In genomic region chr17:82064433-82065192, GRCh38 we compare ENCODE assay signal across 8 cellular contexts. TPM values are rescaled to one million over a fixed set of nuclear protein-coding genes. Genes with fewer than 3 reads are reported as not detected.
DNase-seq lines count a peak whose midpoint lies in the region; ATAC-seq and TF ChIP-seq lines count a peak whose summit lies in the region.

No MANE protein-coding gene starts in this region.

- peaks cover 4% of the 10 kb centered on the region for H3K36me3 Mint-ChIP-seq in activated naive CD8-positive, alpha-beta T cell treated with anti-CD3 and anti-CD28 coated beads for 36 hours

- H3K9me3 ChIP-seq in tibial nerve, result no peaks in the 10 kb centered on the region

- no peaks in the 10 kb centered on the region for H3K27me3 Mint-ChIP-seq in activated naive CD8-positive, alpha-beta T cell treated with anti-CD3 and anti-CD28 coated beads for 36 hours

- H3K4me3 Mint-ChIP-seq in activated naive CD8-positive, alpha-beta T cell treated with anti-CD3 and anti-CD28 coated beads for 36 hours, result peak overlapping the region; percentile 76

- peaks cover 8% of the 10 kb centered on the region for H3K4me1 Mint-ChIP-seq in activated naive CD8-positive, alpha-beta T cell treated with anti-CD3 and anti-CD28 coated beads for 36 hours

- H3K9me3 Mint-ChIP-seq in activated naive CD8-positive, alpha-beta T cell treated with anti-CD3 and anti-CD28 coated beads for 36 hours, result no peaks in the 10 kb centered on the region

- WGBS in tibial nerve, 2 donors, result 45% methylated on average over 27 to 30 of the region's 36 CpGs

- H3K27me3 ChIP-seq in ACC112 (ENCODE audit: insufficient read depth, low read length), result no peaks in the 10 kb centered on the region
- no peaks in the 10 kb centered on the region for H3K27me3 ChIP-seq in HL-60 (ENCODE audit: insufficient read depth, poor library complexity, severe bottlenecking)
- no peaks in the 10 kb centered on the region for H3K27me3 ChIP-seq in kidney epithelial cell (ENCODE audit: control insufficient read depth, insufficient read depth, low read length)
- H3K27me3 ChIP-seq in tibial nerve, result no peaks in the 10 kb centered on the region

- TF ChIP-seq CTCF in HL-60 (IDR thresholded peaks at IDR 0.05; ENCODE audit: insufficient read depth, low read length) (no peak), kidney epithelial cell (IDR thresholded peaks at IDR 0.05; ENCODE audit: insufficient read depth, low read length, poor library complexity, severe bottlenecking) (no peak), tibial nerve (IDR thresholded peaks at IDR 0.05) (no peak)

- H3K36me3 ChIP-seq in ACC112 (ENCODE audit: insufficient read depth, low read length) (no peaks in the 10 kb centered on the region), kidney epithelial cell (ENCODE audit: control insufficient read depth, insufficient read depth, low read length) (no peaks in the 10 kb centered on the region), tibial nerve (peaks cover 0 to 46% (median 15%) of the 10 kb centered on the region in 3 donors)

- TF ChIP-seq EP300 in tibial nerve (IDR thresholded peaks at IDR 0.05), result no peak

- H3K79me2 ChIP-seq in ACC112 (ENCODE audit: control insufficient read depth, insufficient read depth, low read length, unreplicated experiment), result peaks cover 22% of the 10 kb centered on the region

- no peak for TF ChIP-seq POLR2A in tibial nerve (IDR thresholded peaks at IDR 0.05)

- H3K27ac Mint-ChIP-seq in activated naive CD8-positive, alpha-beta T cell treated with anti-CD3 and anti-CD28 coated beads for 36 hours, result peak overlapping the region; percentile 25

- H2AFZ ChIP-seq in ACC112 (ENCODE audit: low read length, unreplicated experiment), result no peak overlapping the region

- DNase-seq in HL-60 (ENCODE audit: low read depth in 1 of 2, low spot score in 1 of 2) (no peak), kidney epithelial cell (ENCODE audit: low read depth) (no peak), tibial nerve (ENCODE audit: low spot score in 2 of 2) (no peak)
- no peak for DNase-seq in activated naive CD8-positive, alpha-beta T cell treated with anti-CD3 and anti-CD28 coated beads for 36 hours
- no peak for DNase-seq in activated CD8-positive, alpha-beta memory T cell treated with anti-CD3 and anti-CD28 coated beads, Interleukin-2, amount 50 U/mL, for 48 hours

- ATAC-seq in HG03439 (IDR thresholded peaks at IDR 0.05; ENCODE audit: unreplicated experiment) (no peak), GM18907 (IDR thresholded peaks at IDR 0.05; ENCODE audit: unreplicated experiment) (no peak)

- H3K4me3 ChIP-seq in ACC112 (ENCODE audit: low read depth, low read length), result peak overlapping the region; percentile 95
- peak overlapping the region; percentile 96 for H3K4me3 ChIP-seq in HL-60 (replicated peaks; ENCODE audit: insufficient read depth, low read length)
- H3K4me3 ChIP-seq in kidney epithelial cell (ENCODE audit: low read depth, low read length), result peak overlapping the region; percentile 92
- H3K4me3 ChIP-seq in tibial nerve, result peak overlapping the region; percentile 71 to 97 (median 86)

- H3K4me1 ChIP-seq in ACC112 (ENCODE audit: control insufficient read depth, insufficient read depth, low read length, unreplicated experiment) (peaks cover 11% of the 10 kb centered on the region), tibial nerve (peaks cover 0 to 30% (median 14%) of the 10 kb centered on the region in 4 donors)

- H3K27ac ChIP-seq in ACC112 (ENCODE audit: low read depth, low read length) (no peak overlapping the region), HL-60 (replicated peaks) (peak overlapping the region; percentile 76), tibial nerve (peak overlapping the region; percentile 72 to 93 (median 84))

RNA-seq across cellular contexts. Expression of gene DUS1L, which starts 1.0 kb away (rescaled TPM):
- total RNA-seq in activated naive CD8-positive, alpha-beta T cell treated with anti-CD3 and anti-CD28 coated beads for 36 hours, result 100 to 1,000 TPM; 175 to 190 TPM
- total RNA-seq in kidney epithelial cell (147 and 177 TPM in 2 replicates), tibial nerve (100 to 1,000 TPM in 2 of 4 donors, 10 to 100 TPM in 2; 85.2 to 179 (median 106) TPM)

RNA-seq across cellular contexts. Expression of gene GPS1, which starts 12.9 kb away (rescaled TPM):
- total RNA-seq in activated naive CD8-positive, alpha-beta T cell treated with anti-CD3 and anti-CD28 coated beads for 36 hours, result 100 to 1,000 TPM in 1 of 2 experiments, 10 to 100 TPM in 1; 94.2 to 103 TPM
- total RNA-seq in kidney epithelial cell, result 150 and 163 TPM in 2 replicates
- 100 to 1,000 TPM in 2 of 4 donors, 10 to 100 TPM in 2; 74.9 to 134 (median 92.9) TPM for total RNA-seq in tibial nerve

RNA-seq across cellular contexts. Expression of gene RFNG, which starts 13.0 kb away (rescaled TPM):
- 10 to 100 TPM; 13.9 to 14.5 TPM for total RNA-seq in activated naive CD8-positive, alpha-beta T cell treated with anti-CD3 and anti-CD28 coated beads for 36 hours
- total RNA-seq in kidney epithelial cell, result 72.3 and 112 TPM in 2 replicates
- 10 to 100 TPM; 43.5 to 70.2 (median 64.4) TPM for total RNA-seq in tibial nerve

RNA-seq across cellular contexts. Expression of gene DCXR, which starts 27.1 kb away (rescaled TPM):
- total RNA-seq in activated naive CD8-positive, alpha-beta T cell treated with anti-CD3 and anti-CD28 coated beads for 36 hours, result 100 to 1,000 TPM in 1 of 2 experiments, 10 to 100 TPM in 1; 93.3 to 104 TPM
- total RNA-seq in kidney epithelial cell (70.8 and 73.6 TPM in 2 replicates), tibial nerve (100 to 1,000 TPM; 236 to 347 (median 269) TPM)

RNA-seq across cellular contexts. Expression of gene RAC3, which starts 33.1 kb away (rescaled TPM):
- 1 to 10 TPM; 4.7 to 5.1 TPM for total RNA-seq in activated naive CD8-positive, alpha-beta T cell treated with anti-CD3 and anti-CD28 coated beads for 36 hours
- total RNA-seq in kidney epithelial cell, result 57.4 and 64.1 TPM in 2 replicates
- total RNA-seq in tibial nerve, result 10 to 100 TPM in 1 of 4 donors, 1 to 10 TPM in 3; 2.4 to 14.7 (median 5.4) TPM
